Comparison of ENCODE assay signal across 1 cellular context in the genomic region with DNA sequence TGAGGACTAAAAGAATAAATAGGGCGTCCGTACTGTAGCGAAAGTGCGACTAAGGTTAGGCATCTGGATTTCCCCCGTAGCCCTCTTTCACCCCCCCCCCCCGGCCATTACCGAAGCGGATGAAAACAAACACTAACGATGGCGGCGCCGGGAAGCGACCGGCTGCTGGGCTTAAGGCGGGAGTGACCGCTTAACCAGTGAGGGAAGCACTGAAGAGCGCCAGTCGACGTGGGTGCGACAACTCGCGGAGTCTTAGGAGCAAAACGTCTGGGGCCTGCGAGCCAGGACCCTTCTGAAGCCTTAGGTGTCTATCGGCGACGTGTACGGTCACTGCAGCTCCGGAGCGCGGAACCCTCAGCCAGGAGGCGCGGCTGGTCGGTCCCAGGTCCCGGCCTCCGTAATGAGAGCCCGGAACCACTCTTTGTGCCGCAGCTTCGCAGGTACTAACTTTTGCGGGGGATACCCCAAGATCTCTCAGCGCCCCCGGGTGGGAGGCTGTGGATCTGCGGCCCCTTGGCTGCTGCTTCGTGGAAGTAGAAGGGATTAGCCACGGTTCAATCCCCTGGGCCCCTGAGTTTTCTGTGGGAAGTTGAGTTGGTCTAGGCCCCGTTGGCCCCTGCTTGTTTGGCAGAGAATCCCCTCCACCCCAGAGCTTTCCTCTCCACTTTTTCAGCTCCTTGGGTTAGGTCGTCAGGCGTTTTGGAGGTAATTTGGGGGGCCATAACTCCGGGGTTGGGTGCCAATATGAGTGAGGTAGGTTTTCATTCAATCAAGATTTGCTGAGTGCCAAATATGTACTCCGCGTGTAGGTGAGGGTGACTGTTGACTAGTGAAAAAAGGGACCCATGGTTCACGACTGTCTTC.
A peak's percentile ranks its signal among the peaks of the same experiment; 100 is the strongest.
TF ChIP-seq lines count a peak whose summit lies in the region.

A gene (plus strand): TSS at position 103 of the 864 bp plus-strand sequence. CDS start 26,739 bp downstream, outside the sequence.

TF ChIP-seq in K562, 482 proteins besides CTCF, POLR2A, EP300 and RAD21 (continued from another document and continues in another):
- TF ChIP-seq, protein P1, sequence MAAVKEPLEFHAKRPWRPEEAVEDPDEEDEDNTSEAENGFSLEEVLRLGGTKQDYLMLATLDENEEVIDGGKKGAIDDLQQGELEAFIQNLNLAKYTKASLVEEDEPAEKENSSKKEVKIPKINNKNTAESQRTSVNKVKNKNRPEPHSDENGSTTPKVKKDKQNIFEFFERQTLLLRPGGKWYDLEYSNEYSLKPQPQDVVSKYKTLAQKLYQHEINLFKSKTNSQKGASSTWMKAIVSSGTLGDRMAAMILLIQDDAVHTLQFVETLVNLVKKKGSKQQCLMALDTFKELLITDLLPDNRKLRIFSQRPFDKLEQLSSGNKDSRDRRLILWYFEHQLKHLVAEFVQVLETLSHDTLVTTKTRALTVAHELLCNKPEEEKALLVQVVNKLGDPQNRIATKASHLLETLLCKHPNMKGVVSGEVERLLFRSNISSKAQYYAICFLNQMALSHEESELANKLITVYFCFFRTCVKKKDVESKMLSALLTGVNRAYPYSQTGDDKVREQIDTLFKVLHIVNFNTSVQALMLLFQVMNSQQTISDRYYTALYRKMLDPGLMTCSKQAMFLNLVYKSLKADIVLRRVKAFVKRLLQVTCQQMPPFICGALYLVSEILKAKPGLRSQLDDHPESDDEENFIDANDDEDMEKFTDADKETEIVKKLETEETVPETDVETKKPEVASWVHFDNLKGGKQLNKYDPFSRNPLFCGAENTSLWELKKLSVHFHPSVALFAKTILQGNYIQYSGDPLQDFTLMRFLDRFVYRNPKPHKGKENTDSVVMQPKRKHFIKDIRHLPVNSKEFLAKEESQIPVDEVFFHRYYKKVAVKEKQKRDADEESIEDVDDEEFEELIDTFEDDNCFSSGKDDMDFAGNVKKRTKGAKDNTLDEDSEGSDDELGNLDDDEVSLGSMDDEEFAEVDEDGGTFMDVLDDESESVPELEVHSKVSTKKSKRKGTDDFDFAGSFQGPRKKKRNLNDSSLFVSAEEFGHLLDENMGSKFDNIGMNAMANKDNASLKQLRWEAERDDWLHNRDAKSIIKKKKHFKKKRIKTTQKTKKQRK (IDR thresholded peaks at IDR 0.05; ENCODE audit: borderline replicate concordance, low read depth, low read length): no peak
- no peak for TF ChIP-seq ZNF695 (CRISPR knock-in tag; IDR thresholded peaks at IDR 0.05)
- TF ChIP-seq CBX8 (IDR thresholded peaks at IDR 0.05; ENCODE audit: borderline replicate concordance, extremely low read depth, low read depth, low read length, poor library complexity, severe bottlenecking): no peak
- no peak for TF ChIP-seq NR1H2 (CRISPR knock-in tag; IDR thresholded peaks at IDR 0.05)
- TF ChIP-seq TEAD2 (tag; IDR thresholded peaks at IDR 0.05): no peak
- peak; percentile 59 for TF ChIP-seq POLR2AphosphoS5 (IDR thresholded peaks at IDR 0.05; ENCODE audit: control insufficient read depth, insufficient read depth, low read depth, low read length)
- TF ChIP-seq, protein P2, sequence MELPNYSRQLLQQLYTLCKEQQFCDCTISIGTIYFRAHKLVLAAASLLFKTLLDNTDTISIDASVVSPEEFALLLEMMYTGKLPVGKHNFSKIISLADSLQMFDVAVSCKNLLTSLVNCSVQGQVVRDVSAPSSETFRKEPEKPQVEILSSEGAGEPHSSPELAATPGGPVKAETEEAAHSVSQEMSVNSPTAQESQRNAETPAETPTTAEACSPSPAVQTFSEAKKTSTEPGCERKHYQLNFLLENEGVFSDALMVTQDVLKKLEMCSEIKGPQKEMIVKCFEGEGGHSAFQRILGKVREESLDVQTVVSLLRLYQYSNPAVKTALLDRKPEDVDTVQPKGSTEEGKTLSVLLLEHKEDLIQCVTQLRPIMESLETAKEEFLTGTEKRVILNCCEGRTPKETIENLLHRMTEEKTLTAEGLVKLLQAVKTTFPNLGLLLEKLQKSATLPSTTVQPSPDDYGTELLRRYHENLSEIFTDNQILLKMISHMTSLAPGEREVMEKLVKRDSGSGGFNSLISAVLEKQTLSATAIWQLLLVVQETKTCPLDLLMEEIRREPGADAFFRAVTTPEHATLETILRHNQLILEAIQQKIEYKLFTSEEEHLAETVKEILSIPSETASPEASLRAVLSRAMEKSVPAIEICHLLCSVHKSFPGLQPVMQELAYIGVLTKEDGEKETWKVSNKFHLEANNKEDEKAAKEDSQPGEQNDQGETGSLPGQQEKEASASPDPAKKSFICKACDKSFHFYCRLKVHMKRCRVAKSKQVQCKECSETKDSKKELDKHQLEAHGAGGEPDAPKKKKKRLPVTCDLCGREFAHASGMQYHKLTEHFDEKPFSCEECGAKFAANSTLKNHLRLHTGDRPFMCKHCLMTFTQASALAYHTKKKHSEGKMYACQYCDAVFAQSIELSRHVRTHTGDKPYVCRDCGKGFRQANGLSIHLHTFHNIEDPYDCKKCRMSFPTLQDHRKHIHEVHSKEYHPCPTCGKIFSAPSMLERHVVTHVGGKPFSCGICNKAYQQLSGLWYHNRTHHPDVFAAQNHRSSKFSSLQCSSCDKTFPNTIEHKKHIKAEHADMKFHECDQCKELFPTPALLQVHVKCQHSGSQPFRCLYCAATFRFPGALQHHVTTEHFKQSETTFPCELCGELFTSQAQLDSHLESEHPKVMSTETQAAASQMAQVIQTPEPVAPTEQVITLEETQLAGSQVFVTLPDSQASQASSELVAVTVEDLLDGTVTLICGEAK (IDR thresholded peaks at IDR 0.05): no peak
- TF ChIP-seq, protein P2 (CRISPR knock-in tag; IDR thresholded peaks at IDR 0.05): no peak
- TF ChIP-seq ZFP30 (CRISPR knock-in tag; IDR thresholded peaks at IDR 0.05; ENCODE audit: borderline replicate concordance): no peak
- no peak for TF ChIP-seq ZNF324 (CRISPR knock-in tag; IDR thresholded peaks at IDR 0.05)
- TF ChIP-seq TEAD4 (IDR thresholded peaks at IDR 0.05; ENCODE audit: low read length): no peak
- TF ChIP-seq TEAD4 (CRISPR knock-in tag; IDR thresholded peaks at IDR 0.05; ENCODE audit: borderline replicate concordance): no peak
- TF ChIP-seq TAF7 (tag; IDR thresholded peaks at IDR 0.05): peak; percentile 65; the same call in 1 of the 2 replicates
- no peak for TF ChIP-seq BCOR (IDR thresholded peaks at IDR 0.05)
- TF ChIP-seq COPS2 (conservative IDR thresholded peaks at IDR 0.05): no peak
- TF ChIP-seq, protein P3, sequence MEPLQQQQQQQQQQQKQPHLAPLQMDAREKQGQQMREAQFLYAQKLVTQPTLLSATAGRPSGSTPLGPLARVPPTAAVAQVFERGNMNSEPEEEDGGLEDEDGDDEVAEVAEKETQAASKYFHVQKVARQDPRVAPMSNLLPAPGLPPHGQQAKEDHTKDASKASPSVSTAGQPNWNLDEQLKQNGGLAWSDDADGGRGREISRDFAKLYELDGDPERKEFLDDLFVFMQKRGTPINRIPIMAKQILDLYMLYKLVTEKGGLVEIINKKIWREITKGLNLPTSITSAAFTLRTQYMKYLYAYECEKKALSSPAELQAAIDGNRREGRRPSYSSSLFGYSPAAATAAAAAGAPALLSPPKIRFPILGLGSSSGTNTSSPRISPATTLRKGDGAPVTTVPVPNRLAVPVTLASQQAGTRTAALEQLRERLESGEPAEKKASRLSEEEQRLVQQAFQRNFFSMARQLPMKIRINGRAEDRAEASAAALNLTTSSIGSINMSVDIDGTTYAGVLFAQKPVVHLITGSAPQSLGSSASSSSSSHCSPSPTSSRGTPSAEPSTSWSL (CRISPR knock-in tag; IDR thresholded peaks at IDR 0.05; ENCODE audit: borderline replicate concordance): no peak
- TF ChIP-seq HCFC1 (IDR thresholded peaks at IDR 0.05; ENCODE audit: low read depth, low read length): peak; percentile 13; the same call in 1 of the 2 replicates
- no peak for TF ChIP-seq ZC3H11A (IDR thresholded peaks at IDR 0.05; ENCODE audit: low read depth, low read length)
- TF ChIP-seq ILF3 (IDR thresholded peaks at IDR 0.05; ENCODE audit: borderline replicate concordance): no peak
- TF ChIP-seq RNF2 (IDR thresholded peaks at IDR 0.05): peak; percentile 46; the same call in 1 of the 2 replicates
- TF ChIP-seq, protein P4, sequence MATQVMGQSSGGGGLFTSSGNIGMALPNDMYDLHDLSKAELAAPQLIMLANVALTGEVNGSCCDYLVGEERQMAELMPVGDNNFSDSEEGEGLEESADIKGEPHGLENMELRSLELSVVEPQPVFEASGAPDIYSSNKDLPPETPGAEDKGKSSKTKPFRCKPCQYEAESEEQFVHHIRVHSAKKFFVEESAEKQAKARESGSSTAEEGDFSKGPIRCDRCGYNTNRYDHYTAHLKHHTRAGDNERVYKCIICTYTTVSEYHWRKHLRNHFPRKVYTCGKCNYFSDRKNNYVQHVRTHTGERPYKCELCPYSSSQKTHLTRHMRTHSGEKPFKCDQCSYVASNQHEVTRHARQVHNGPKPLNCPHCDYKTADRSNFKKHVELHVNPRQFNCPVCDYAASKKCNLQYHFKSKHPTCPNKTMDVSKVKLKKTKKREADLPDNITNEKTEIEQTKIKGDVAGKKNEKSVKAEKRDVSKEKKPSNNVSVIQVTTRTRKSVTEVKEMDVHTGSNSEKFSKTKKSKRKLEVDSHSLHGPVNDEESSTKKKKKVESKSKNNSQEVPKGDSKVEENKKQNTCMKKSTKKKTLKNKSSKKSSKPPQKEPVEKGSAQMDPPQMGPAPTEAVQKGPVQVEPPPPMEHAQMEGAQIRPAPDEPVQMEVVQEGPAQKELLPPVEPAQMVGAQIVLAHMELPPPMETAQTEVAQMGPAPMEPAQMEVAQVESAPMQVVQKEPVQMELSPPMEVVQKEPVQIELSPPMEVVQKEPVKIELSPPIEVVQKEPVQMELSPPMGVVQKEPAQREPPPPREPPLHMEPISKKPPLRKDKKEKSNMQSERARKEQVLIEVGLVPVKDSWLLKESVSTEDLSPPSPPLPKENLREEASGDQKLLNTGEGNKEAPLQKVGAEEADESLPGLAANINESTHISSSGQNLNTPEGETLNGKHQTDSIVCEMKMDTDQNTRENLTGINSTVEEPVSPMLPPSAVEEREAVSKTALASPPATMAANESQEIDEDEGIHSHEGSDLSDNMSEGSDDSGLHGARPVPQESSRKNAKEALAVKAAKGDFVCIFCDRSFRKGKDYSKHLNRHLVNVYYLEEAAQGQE (CRISPR knock-in tag; IDR thresholded peaks at IDR 0.05; ENCODE audit: low read depth): peak; percentile 63; the same call in 1 of the 2 replicates
- no peak for TF ChIP-seq ZNF140 (CRISPR knock-in tag; IDR thresholded peaks at IDR 0.05)
- TF ChIP-seq MYBL2 (IDR thresholded peaks at IDR 0.05; ENCODE audit: low read depth): no peak
- TF ChIP-seq MYBL2 (CRISPR knock-in tag; IDR thresholded peaks at IDR 0.05; ENCODE audit: borderline replicate concordance): no peak
- TF ChIP-seq CREBBP (IDR thresholded peaks at IDR 0.05; ENCODE audit: low read depth, low read length): no peak
- TF ChIP-seq FOXK2 (conservative IDR thresholded peaks at IDR 0.05 in 1 of 2, IDR thresholded peaks at IDR 0.05 in 1 of 2; ENCODE audit: low read depth in 2 of 2): peak; percentile 61 to 74; a peak in 3 of 4 replicates
- TF ChIP-seq HDAC6 (IDR thresholded peaks at IDR 0.05; ENCODE audit: low read depth, low read length): no peak
- TF ChIP-seq GTF2F1 (IDR thresholded peaks at IDR 0.05; ENCODE audit: low read depth, low read length): no peak
- no peak for TF ChIP-seq FOSL1 (tag; conservative IDR thresholded peaks at IDR 0.05)
- no peak for TF ChIP-seq STAT5B (CRISPR knock-in tag; IDR thresholded peaks at IDR 0.05)
- TF ChIP-seq, protein P5, sequence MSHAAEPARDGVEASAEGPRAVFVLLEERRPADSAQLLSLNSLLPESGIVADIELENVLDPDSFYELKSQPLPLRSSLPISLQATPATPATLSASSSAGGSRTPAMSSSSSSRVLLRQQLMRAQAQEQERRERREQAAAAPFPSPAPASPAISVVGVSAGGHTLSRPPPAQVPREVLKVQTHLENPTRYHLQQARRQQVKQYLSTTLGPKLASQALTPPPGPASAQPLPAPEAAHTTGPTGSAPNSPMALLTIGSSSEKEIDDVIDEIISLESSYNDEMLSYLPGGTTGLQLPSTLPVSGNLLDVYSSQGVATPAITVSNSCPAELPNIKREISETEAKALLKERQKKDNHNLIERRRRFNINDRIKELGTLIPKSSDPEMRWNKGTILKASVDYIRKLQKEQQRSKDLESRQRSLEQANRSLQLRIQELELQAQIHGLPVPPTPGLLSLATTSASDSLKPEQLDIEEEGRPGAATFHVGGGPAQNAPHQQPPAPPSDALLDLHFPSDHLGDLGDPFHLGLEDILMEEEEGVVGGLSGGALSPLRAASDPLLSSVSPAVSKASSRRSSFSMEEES (CRISPR knock-in tag; IDR thresholded peaks at IDR 0.05): no peak
- TF ChIP-seq, protein P6, sequence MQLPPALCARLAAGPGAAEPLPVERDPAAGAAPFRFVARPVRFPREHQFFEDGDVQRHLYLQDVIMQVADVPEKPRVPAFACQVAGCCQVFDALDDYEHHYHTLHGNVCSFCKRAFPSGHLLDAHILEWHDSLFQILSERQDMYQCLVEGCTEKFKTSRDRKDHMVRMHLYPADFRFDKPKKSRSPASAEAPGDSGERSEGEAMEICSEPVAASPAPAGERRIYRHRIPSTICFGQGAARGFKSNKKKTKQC (CRISPR knock-in tag; IDR thresholded peaks at IDR 0.05): peak; percentile 60
- no peak for TF ChIP-seq ZNF212 (CRISPR knock-in tag; IDR thresholded peaks at IDR 0.05)
- TF ChIP-seq ETV1 (tag; conservative IDR thresholded peaks at IDR 0.05; ENCODE audit: low read depth): no peak; the same call in 1 of the 2 replicates
- TF ChIP-seq ZNF121 (CRISPR knock-in tag; conservative IDR thresholded peaks at IDR 0.05): no peak
- TF ChIP-seq RFX7 (CRISPR knock-in tag; IDR thresholded peaks at IDR 0.05): no peak
